In the genomic region with DNA sequence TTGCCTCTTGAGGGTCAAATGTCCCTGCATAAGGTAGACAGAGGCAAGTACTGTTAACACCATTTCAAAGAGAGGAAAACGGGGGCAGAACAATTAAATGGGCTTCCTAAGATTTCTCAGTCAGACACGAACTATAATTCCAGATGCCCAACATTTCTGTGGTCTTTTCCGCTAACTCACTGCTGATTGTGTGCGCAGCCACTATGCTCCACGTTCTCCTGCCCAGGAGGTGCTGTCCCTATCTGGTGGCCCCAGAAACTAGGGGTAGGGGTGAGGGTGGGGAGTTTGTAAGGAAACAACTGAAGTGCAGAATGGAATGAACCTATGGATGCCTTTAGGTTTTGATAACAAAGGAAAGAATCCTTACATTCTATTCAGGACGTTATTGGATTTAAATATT, we compare ENCODE assay signal across 15 cellular contexts.
DNase-seq lines count a peak whose midpoint lies in the region; ATAC-seq and TF ChIP-seq lines count a peak whose summit lies in the region.
"Had no signal": no experiment of that assay in that cellular context is flagged by ENCODE, and none has a peak within 500 bp of the region (broad histone marks: within the 10 kb centered on the region; RNA-seq: fewer than 3 reads in every experiment).

No MANE protein-coding gene starts in this region.

- no peak for DNase-seq in activated T-cell treated with anti-CD3 and anti-CD28 coated beads, Interleukin-2, amount 50 U/mL, for 24 hours
- DNase-seq in activated T-cell treated with anti-CD3 and anti-CD28 coated beads for 4 hours (no peak), NAMALWA (ENCODE audit: low spot score) (peak; percentile 63), naive B cell (no peak), BE2C (no peak), hippocampal formation (lab: John Stamatoyannopoulos, UW) (no peak), DMS53 (lab: John Stamatoyannopoulos, UW) (no peak)
- DNase-seq: GM23248, KG1, MG63, NCI-H1092 treated with DMSO at 0.1 percent for 48 hours, NCI-H2081 treated with DMSO at 0.1 percent for 48 hours, NCI-H524 had no signal

- peaks cover 19% of the 10 kb centered on the region for H3K27me3 ChIP-seq in BE2C

- H3K9me3 ChIP-seq in BE2C, result no peaks in the 10 kb centered on the region
- H3K9me3 ChIP-seq: MG63 had no signal

- no peaks in the 10 kb centered on the region for H3K36me3 ChIP-seq in BE2C
- H3K36me3 ChIP-seq: MG63 had no signal

- peak overlapping the region; percentile 26 for H3K27ac Mint-ChIP-seq in activated T-cell treated with anti-CD3 and anti-CD28 coated beads, Interleukin-2, amount 50 U/mL, for 24 hours
- H3K27ac Mint-ChIP-seq in naive B cell, result peak overlapping the region; percentile 70 to 99 (median 97)

- peaks cover 3% of the 10 kb centered on the region for H3K27me3 Mint-ChIP-seq in activated T-cell treated with anti-CD3 and anti-CD28 coated beads, Interleukin-2, amount 50 U/mL, for 24 hours
- H3K27me3 Mint-ChIP-seq in naive B cell, result no peaks in the 10 kb centered on the region

- no peak overlapping the region for H3K4me3 ChIP-seq in BE2C (ENCODE audit: low read depth, low read length)
- H3K4me3 ChIP-seq: GM23248, MG63 had no signal

- H3K4me1 Mint-ChIP-seq in activated T-cell treated with anti-CD3 and anti-CD28 coated beads, Interleukin-2, amount 50 U/mL, for 24 hours (ENCODE audit: low read depth), result peaks cover 40% of the 10 kb centered on the region
- H3K4me1 Mint-ChIP-seq in naive B cell, result peaks cover 64 to 82% (median 71%) of the 10 kb centered on the region in 3 donors

- ATAC-seq in GM18511 (IDR thresholded peaks at IDR 0.05; ENCODE audit: unreplicated experiment), result peak; percentile 13
- peak; percentile 11 to 19 for ATAC-seq in naive B cell (ENCODE audit: low read depth in 2 of 2)

- H3K36me3 Mint-ChIP-seq in activated T-cell treated with anti-CD3 and anti-CD28 coated beads, Interleukin-2, amount 50 U/mL, for 24 hours (ENCODE audit: low read depth), result no peaks in the 10 kb centered on the region
- H3K36me3 Mint-ChIP-seq in naive B cell, result no peaks in the 10 kb centered on the region
- H3K36me3 Mint-ChIP-seq: CD14-positive monocyte had no signal

- no peaks in the 10 kb centered on the region for H3K4me1 ChIP-seq in BE2C

- H3K9me3 Mint-ChIP-seq in activated T-cell treated with anti-CD3 and anti-CD28 coated beads, Interleukin-2, amount 50 U/mL, for 24 hours, result no peaks in the 10 kb centered on the region
- no peaks in the 10 kb centered on the region for H3K9me3 Mint-ChIP-seq in naive B cell
- H3K9me3 Mint-ChIP-seq: CD14-positive monocyte had no signal

- no peak for TF ChIP-seq CTCF in BE2C (IDR thresholded peaks at IDR 0.05; ENCODE audit: low read depth, low read length)

- no peak overlapping the region for H3K4me3 Mint-ChIP-seq in activated T-cell treated with anti-CD3 and anti-CD28 coated beads, Interleukin-2, amount 50 U/mL, for 24 hours
- H3K4me3 Mint-ChIP-seq in naive B cell, result peak overlapping the region; percentile 48 to 87 (median 66)
- H3K4me3 Mint-ChIP-seq: CD14-positive monocyte had no signal
